2 cellular contexts compared by ENCODE assay signal in the genomic region with DNA sequence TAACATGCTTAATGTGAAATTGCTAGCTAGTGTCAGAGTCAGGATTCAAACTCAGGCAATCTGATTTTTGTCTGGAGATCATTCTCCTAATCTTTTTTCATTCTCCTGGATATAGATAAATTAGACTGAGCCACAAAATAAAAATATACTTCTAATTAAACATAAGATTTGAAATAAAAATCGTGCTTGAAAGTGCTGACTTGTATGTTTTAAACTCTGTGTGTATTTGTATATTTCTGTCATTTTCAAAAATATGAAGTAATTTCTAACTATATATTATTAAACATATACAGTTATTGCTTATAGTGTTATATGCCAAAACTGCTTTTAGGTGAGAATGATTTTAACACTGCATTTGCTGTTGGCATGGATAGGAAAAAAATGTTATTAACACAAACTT.
TF ChIP-seq lines count a peak whose summit lies in the region.

No MANE protein-coding gene starts in this region.

TF ChIP-seq in HepG2, 621 proteins besides CTCF, POLR2A, EP300 and RAD21:
- peak; percentile 39; the same call in 1 of the 2 replicates for TF ChIP-seq MAFF (IDR thresholded peaks at IDR 0.05; ENCODE audit: low read depth, low read length)
- TF ChIP-seq MAFK (conservative IDR thresholded peaks at IDR 0.05 in 1 of 2, IDR thresholded peaks at IDR 0.05 in 1 of 2; ENCODE audit: low read length in 2 of 2) = peak; percentile 40 to 73; a peak in 2 of 4 replicates
- no peak for TF ChIP-seq FOSL2 (CRISPR knock-in tag; IDR thresholded peaks at IDR 0.05)

TF ChIP-seq in IMR-90, 13 proteins besides CTCF, POLR2A, EP300 and RAD21 (continued from another document):
- no peak for TF ChIP-seq USF2 (IDR thresholded peaks at IDR 0.05; ENCODE audit: low read depth, low read length)
- peak; percentile 21; the same call in 1 of the 2 replicates for TF ChIP-seq MAFK (IDR thresholded peaks at IDR 0.05; ENCODE audit: low read depth, low read length)
